In genomic region chr17:31067699-31068184, GRCh38 we compare ENCODE assay signal across 9 cellular contexts. TPM values are rescaled to one million over a fixed set of nuclear protein-coding genes. Genes with fewer than 3 reads are reported as not detected.
DNase-seq lines count a peak whose midpoint lies in the region; ATAC-seq, FAIRE-seq and TF ChIP-seq lines count a peak whose summit lies in the region.
"Had no signal": no experiment of that assay in that cellular context is flagged by ENCODE, and none has a peak within 500 bp of the region (broad histone marks: within the 10 kb centered on the region; RNA-seq: fewer than 3 reads in every experiment).

No MANE protein-coding gene starts in this region.

- peak; percentile 9 for FAIRE-seq in HTR-8/SVneo (lab: Jason Lieb, UNC)

- H3K27me3 ChIP-seq in ACC112 (ENCODE audit: insufficient read depth, low read length), result no peaks in the 10 kb centered on the region
- H3K27me3 ChIP-seq in body of pancreas, result no peaks in the 10 kb centered on the region
- no peaks in the 10 kb centered on the region for H3K27me3 ChIP-seq in right lobe of liver
- H3K27me3 ChIP-seq: MG63 had no signal

- 37 to 44% methylated on average over 2 of the region's 2 CpGs for WGBS in body of pancreas, 2 donors
- WGBS in right lobe of liver (ENCODE audit: insufficient coverage, low coverage, low lambda C conversion rate, missing lambda C conversion rate), result 26% methylated on average over 2 of the region's 2 CpGs

- H3K36me3 ChIP-seq in ACC112 (ENCODE audit: insufficient read depth, low read length) (no peaks in the 10 kb centered on the region), body of pancreas (replicated peaks in 1 of 2; ENCODE audit: insufficient read depth in 1 of 2, low read depth in 2 of 2) (no peaks in the 10 kb centered on the region), right lobe of liver (no peaks in the 10 kb centered on the region)
- H3K36me3 ChIP-seq: MG63 had no signal

- H3K9me3 ChIP-seq in body of pancreas, result no peaks in the 10 kb centered on the region
- no peaks in the 10 kb centered on the region for H3K9me3 ChIP-seq in right lobe of liver

- H2AFZ ChIP-seq in ACC112 (ENCODE audit: low read length, unreplicated experiment), result peak overlapping the region; percentile 19

- peak; percentile 48 for ATAC-seq in body of pancreas
- peak; percentile 25 to 76 (median 56) for ATAC-seq in right lobe of liver

- H3K79me2 ChIP-seq in ACC112 (ENCODE audit: control insufficient read depth, insufficient read depth, low read length, unreplicated experiment), result no peaks in the 10 kb centered on the region

- peak; percentile 68 for DNase-seq in HTR-8/SVneo (ENCODE audit: insufficient read length, low spot score)
- no peak for DNase-seq in body of pancreas
- DNase-seq in right lobe of liver, result no peak
- DNase-seq in globus pallidus (ENCODE audit: low spot score), result no peak
- DNase-seq in iPS-NIHi11 (ENCODE audit: low spot score), result no peak
- DNase-seq in stimulated activated CD4-positive, alpha-beta T cell treated with anti-CD3 and anti-CD28 coated beads, Interleukin-4, amount 100 ng/mL, for 4 hours, result no peak
- DNase-seq in NCI-H510A treated with DMSO at 0.1 percent for 48 hours (lab: John Stamatoyannopoulos, UW), result no peak

- intact Hi-C loops in body of pancreas (cut with DNase I) (no loop called here), right lobe of liver (cut with DNase I) (no loop called here)

- H3K4me3 ChIP-seq in ACC112 (ENCODE audit: low read depth, low read length), result peak overlapping the region; percentile 26; the same call in 1 of the 2 replicates
- no peak overlapping the region for H3K4me3 ChIP-seq in body of pancreas
- H3K4me3 ChIP-seq in right lobe of liver, result no peak overlapping the region
- H3K4me3 ChIP-seq: MG63 had no signal

- H3K4me1 ChIP-seq in ACC112 (ENCODE audit: control insufficient read depth, insufficient read depth, low read length, unreplicated experiment) (peaks cover 17% of the 10 kb centered on the region), body of pancreas (peaks cover 9% of the 10 kb centered on the region), right lobe of liver (no peaks in the 10 kb centered on the region)

- TF ChIP-seq POLR2A in body of pancreas (IDR thresholded peaks at IDR 0.05), result no peak
- TF ChIP-seq POLR2A in right lobe of liver (IDR thresholded peaks at IDR 0.05), result no peak

- TF ChIP-seq CTCF in body of pancreas (IDR thresholded peaks at IDR 0.05) (no peak), right lobe of liver (IDR thresholded peaks at IDR 0.05) (no peak)

- H3K27ac ChIP-seq in ACC112 (ENCODE audit: low read depth, low read length) (peak overlapping the region; percentile 81), body of pancreas (peak overlapping the region in 1 of 4 donors; percentile 9), right lobe of liver (no peak overlapping the region)

RNA-seq across cellular contexts. Expression of gene NF1, which starts 27.0 kb away (rescaled TPM):
- total RNA-seq in body of pancreas, result 10 to 100 TPM; 54.7 to 57.1 TPM
- 10 to 100 TPM; 26.6 to 35.3 (median 30.0) TPM for total RNA-seq in right lobe of liver
